15 cellular contexts compared by ENCODE assay signal in the genomic region with DNA sequence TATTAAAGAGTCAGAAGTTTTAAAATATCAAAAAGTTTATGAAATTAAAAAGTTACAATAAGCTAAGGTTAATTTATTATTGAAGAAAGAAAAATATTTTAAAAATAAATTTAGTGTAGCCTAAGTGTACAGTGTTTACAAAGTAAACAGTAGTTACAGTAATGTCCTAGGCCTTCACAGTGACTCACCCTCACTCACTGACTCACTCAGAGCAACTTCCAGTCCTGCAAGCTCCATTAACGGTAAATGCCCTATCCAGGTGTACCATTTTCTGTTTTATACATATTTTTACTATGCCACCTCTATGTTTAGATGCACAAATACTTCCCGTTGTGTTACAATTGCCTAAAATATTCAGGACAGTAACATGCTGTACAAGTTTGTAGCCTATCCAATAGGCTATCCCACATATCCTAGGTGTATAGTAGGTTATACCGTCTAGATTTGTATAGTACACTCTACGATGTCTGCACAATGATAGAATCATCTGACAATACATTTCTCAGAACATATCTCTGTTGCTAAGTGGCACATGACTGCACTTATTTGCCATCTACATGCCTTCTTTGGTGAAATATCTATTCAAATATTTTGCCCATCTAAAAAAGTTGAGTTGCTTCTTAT.
DNase-seq lines count a peak whose midpoint lies in the region; ATAC-seq and TF ChIP-seq lines count a peak whose summit lies in the region.
"Had no signal": no experiment of that assay in that cellular context is flagged by ENCODE, and none has a peak within 500 bp of the region (broad histone marks: within the 10 kb centered on the region; RNA-seq: fewer than 3 reads in every experiment).

No MANE protein-coding gene starts in this region.

- no peak overlapping the region for H2BK12ac ChIP-seq in trophoblast cell (ENCODE audit: low read length)

- H4K12ac ChIP-seq in trophoblast cell (ENCODE audit: low read depth, low read length), result no peak overlapping the region

- H3K9ac ChIP-seq in trophoblast cell (ENCODE audit: low read length), result no peak overlapping the region

- H2BK120ac ChIP-seq in trophoblast cell (ENCODE audit: insufficient read depth, low read length, poor library complexity), result no peak overlapping the region

- no peak overlapping the region for H4K91ac ChIP-seq in trophoblast cell (ENCODE audit: low read depth, low read length)

- no peak overlapping the region for H3K4me3 ChIP-seq in trophoblast cell (ENCODE audit: low read depth, low read length)
- H3K4me3 ChIP-seq in CD8-positive, alpha-beta memory T cell (ENCODE audit: low read length), result no peak overlapping the region

- no peaks in the 10 kb centered on the region for H3K79me1 ChIP-seq in trophoblast cell (ENCODE audit: low read length)

- no peak overlapping the region for H2AK5ac ChIP-seq in trophoblast cell (ENCODE audit: low read length)

- H4K8ac ChIP-seq in trophoblast cell (ENCODE audit: low read depth, low read length), result no peak overlapping the region

- DNase-seq in H4 (ENCODE audit: low spot score) (peak; percentile 50), fibroblast of gingiva (ENCODE audit: low read depth) (peak; percentile 24), trophoblast cell (peak; percentile 17 to 57), NCI-H2029 treated with DMSO at 0.1 percent for 48 hours (lab: John Stamatoyannopoulos, UW) (no peak), posterior cingulate gyrus (no peak), NCI-H69 (lab: John Stamatoyannopoulos, UW) (no peak)
- DNase-seq in CD8-positive, alpha-beta memory T cell, result no peak
- DNase-seq: activated B cell treated with CpG ODN at 0.5 μM for 24 hours; activated T-cell treated with anti-CD3 and anti-CD28 coated beads, Interleukin-2, amount 50 U/mL, for 1 hour; aorta; COR-L47; naive thymus-derived CD8-positive, alpha-beta T cell; NCI-H510A treated with DMSO at 0.1 percent for 48 hours; right cardiac atrium had no signal

- no peak overlapping the region for H2AFZ ChIP-seq in trophoblast cell (ENCODE audit: insufficient read depth, low read length, poor library complexity)

- POLR2A ChIA-PET in CD8-positive, alpha-beta memory T cell (lab: Charles Lee), result no interaction called here

- no peak overlapping the region for H3K27ac ChIP-seq in trophoblast cell (ENCODE audit: low read depth, low read length)
- no peak overlapping the region for H3K27ac ChIP-seq in CD8-positive, alpha-beta memory T cell (ENCODE audit: low read depth, low read length)

- peaks cover 4% of the 10 kb centered on the region for H3K9me3 ChIP-seq in trophoblast cell (ENCODE audit: insufficient read depth, low read depth, low read length)
- no peaks in the 10 kb centered on the region for H3K9me3 ChIP-seq in CD8-positive, alpha-beta memory T cell (ENCODE audit: low read length)

- H3K27me3 ChIP-seq in trophoblast cell (ENCODE audit: insufficient read depth, low read length), result no peaks in the 10 kb centered on the region
- H3K27me3 ChIP-seq in CD8-positive, alpha-beta memory T cell (ENCODE audit: insufficient read depth, low read length, poor library complexity, severe bottlenecking), result no peaks in the 10 kb centered on the region

- CTCF ChIA-PET in CD8-positive, alpha-beta memory T cell (lab: Charles Lee), result interaction anchor here (1.4 kb wide), 2 partner anchors 10 to 106 kb away, joined by 3 to 4 read pairs; no protein-coding TSS in a partner anchor

- peak; percentile 87 for ATAC-seq in SK-N-SH treated with all-trans-retinoic acid at 6 μM for 48 hours
- ATAC-seq: naive thymus-derived CD8-positive, alpha-beta T cell; right cardiac atrium had no signal

- no peaks in the 10 kb centered on the region for H3K4me1 Mint-ChIP-seq in CD8-positive, alpha-beta memory T cell
- H3K4me1 Mint-ChIP-seq: activated B cell treated with CpG ODN at 0.5 μM for 24 hours; naive thymus-derived CD8-positive, alpha-beta T cell had no signal

- no peak overlapping the region for H2BK5ac ChIP-seq in trophoblast cell (ENCODE audit: low read depth, low read length, poor library complexity)

- no peak overlapping the region for H3K27ac Mint-ChIP-seq in CD8-positive, alpha-beta memory T cell
- H3K27ac Mint-ChIP-seq: activated B cell treated with CpG ODN at 0.5 μM for 24 hours; naive thymus-derived CD8-positive, alpha-beta T cell had no signal

- WGBS in trophoblast cell (ENCODE audit: extremely low coverage, insufficient coverage, insufficient read length), result no CpG with 5 or more reads among the region's 4 CpGs

- H3K4me3 Mint-ChIP-seq in CD8-positive, alpha-beta memory T cell, result no peak overlapping the region
- H3K4me3 Mint-ChIP-seq: activated B cell treated with CpG ODN at 0.5 μM for 24 hours; naive thymus-derived CD8-positive, alpha-beta T cell had no signal

- H3K23ac ChIP-seq in trophoblast cell (ENCODE audit: low read length), result no peak overlapping the region

- H3K79me2 ChIP-seq in trophoblast cell (ENCODE audit: control insufficient read depth, insufficient read depth, low read length, poor library complexity), result no peaks in the 10 kb centered on the region

- no peak overlapping the region for H3K18ac ChIP-seq in trophoblast cell (ENCODE audit: low read length)

- no peak overlapping the region for H3K4me2 ChIP-seq in trophoblast cell (ENCODE audit: low read length)

- H3K4ac ChIP-seq in trophoblast cell (ENCODE audit: low read depth, low read length), result no peak overlapping the region

- H3K9me3 Mint-ChIP-seq in CD8-positive, alpha-beta memory T cell, result peaks cover 0 to 3% (median 0%) of the 10 kb centered on the region in 5 donors

- intact Hi-C loops in posterior cingulate gyrus (cut with DNase I), result no loop called here

- no peak overlapping the region for H3K14ac ChIP-seq in trophoblast cell (ENCODE audit: low read length)

- no peaks in the 10 kb centered on the region for H3K4me1 ChIP-seq in trophoblast cell (ENCODE audit: control insufficient read depth in 1 of 2, insufficient read depth in 2 of 2, low read length in 2 of 2)
- no peaks in the 10 kb centered on the region for H3K4me1 ChIP-seq in CD8-positive, alpha-beta memory T cell (ENCODE audit: insufficient read depth, low read length)

- no peaks in the 10 kb centered on the region for H3K36me3 ChIP-seq in trophoblast cell (ENCODE audit: control insufficient read depth in 1 of 2, insufficient read depth in 2 of 2, low read length in 2 of 2)
- H3K36me3 ChIP-seq in CD8-positive, alpha-beta memory T cell (ENCODE audit: insufficient read depth, low read length), result no peaks in the 10 kb centered on the region

- H3K27me3 Mint-ChIP-seq in CD8-positive, alpha-beta memory T cell, result no peaks in the 10 kb centered on the region
- H3K27me3 Mint-ChIP-seq: activated B cell treated with CpG ODN at 0.5 μM for 24 hours; naive thymus-derived CD8-positive, alpha-beta T cell had no signal

- H3K36me3 Mint-ChIP-seq in CD8-positive, alpha-beta memory T cell, result no peaks in the 10 kb centered on the region
- H3K36me3 Mint-ChIP-seq: naive thymus-derived CD8-positive, alpha-beta T cell had no signal

TF ChIP-seq in SK-N-SH treated with all-trans-retinoic acid at 6 μM for 48 hours, 23 proteins besides CTCF, POLR2A, EP300 and RAD21:
- no peak for TF ChIP-seq CSDC2 (CRISPR knock-in tag; IDR thresholded peaks at IDR 0.05)
- no peak for TF ChIP-seq PPARA (CRISPR knock-in tag; IDR thresholded peaks at IDR 0.05; ENCODE audit: borderline replicate concordance)
- TF ChIP-seq ZNF565 (CRISPR knock-in tag; conservative IDR thresholded peaks at IDR 0.05; ENCODE audit: low read depth), result no peak
- TF ChIP-seq ARNTL (CRISPR knock-in tag; IDR thresholded peaks at IDR 0.05; ENCODE audit: borderline replicate concordance, low read depth), result no peak
- no peak for TF ChIP-seq OSR1 (CRISPR knock-in tag; IDR thresholded peaks at IDR 0.05)
- no peak for TF ChIP-seq ISL1 (CRISPR knock-in tag; IDR thresholded peaks at IDR 0.05)
- TF ChIP-seq ZNF70 (CRISPR knock-in tag; IDR thresholded peaks at IDR 0.05), result no peak
- no peak for TF ChIP-seq ZFP3 (CRISPR knock-in tag; IDR thresholded peaks at IDR 0.05)
- TF ChIP-seq BACH2 (CRISPR knock-in tag; IDR thresholded peaks at IDR 0.05; ENCODE audit: borderline replicate concordance), result no peak
- TF ChIP-seq ZFP30 (CRISPR knock-in tag; IDR thresholded peaks at IDR 0.05), result no peak
- TF ChIP-seq SNAI2 (CRISPR knock-in tag; IDR thresholded peaks at IDR 0.05), result no peak
- TF ChIP-seq, protein P1, sequence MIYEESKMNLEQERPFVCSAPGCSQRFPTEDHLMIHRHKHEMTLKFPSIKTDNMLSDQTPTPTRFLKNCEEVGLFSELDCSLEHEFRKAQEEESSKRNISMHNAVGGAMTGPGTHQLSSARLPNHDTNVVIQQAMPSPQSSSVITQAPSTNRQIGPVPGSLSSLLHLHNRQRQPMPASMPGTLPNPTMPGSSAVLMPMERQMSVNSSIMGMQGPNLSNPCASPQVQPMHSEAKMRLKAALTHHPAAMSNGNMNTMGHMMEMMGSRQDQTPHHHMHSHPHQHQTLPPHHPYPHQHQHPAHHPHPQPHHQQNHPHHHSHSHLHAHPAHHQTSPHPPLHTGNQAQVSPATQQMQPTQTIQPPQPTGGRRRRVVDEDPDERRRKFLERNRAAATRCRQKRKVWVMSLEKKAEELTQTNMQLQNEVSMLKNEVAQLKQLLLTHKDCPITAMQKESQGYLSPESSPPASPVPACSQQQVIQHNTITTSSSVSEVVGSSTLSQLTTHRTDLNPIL (CRISPR knock-in tag; IDR thresholded peaks at IDR 0.05; ENCODE audit: low read depth), result no peak
- no peak for TF ChIP-seq ESRRG (CRISPR knock-in tag; IDR thresholded peaks at IDR 0.05)
- TF ChIP-seq GLIS3 (CRISPR knock-in tag; IDR thresholded peaks at IDR 0.05), result no peak
- TF ChIP-seq TOX (CRISPR knock-in tag; IDR thresholded peaks at IDR 0.05; ENCODE audit: borderline replicate concordance), result no peak
- TF ChIP-seq, protein P2, sequence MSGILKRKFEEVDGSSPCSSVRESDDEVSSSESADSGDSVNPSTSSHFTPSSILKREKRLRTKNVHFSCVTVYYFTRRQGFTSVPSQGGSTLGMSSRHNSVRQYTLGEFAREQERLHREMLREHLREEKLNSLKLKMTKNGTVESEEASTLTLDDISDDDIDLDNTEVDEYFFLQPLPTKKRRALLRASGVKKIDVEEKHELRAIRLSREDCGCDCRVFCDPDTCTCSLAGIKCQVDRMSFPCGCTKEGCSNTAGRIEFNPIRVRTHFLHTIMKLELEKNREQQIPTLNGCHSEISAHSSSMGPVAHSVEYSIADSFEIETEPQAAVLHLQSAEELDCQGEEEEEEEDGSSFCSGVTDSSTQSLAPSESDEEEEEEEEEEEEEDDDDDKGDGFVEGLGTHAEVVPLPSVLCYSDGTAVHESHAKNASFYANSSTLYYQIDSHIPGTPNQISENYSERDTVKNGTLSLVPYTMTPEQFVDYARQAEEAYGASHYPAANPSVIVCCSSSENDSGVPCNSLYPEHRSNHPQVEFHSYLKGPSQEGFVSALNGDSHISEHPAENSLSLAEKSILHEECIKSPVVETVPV (CRISPR knock-in tag; IDR thresholded peaks at IDR 0.05), result no peak

Comparison
In these comparisons a context has a peak if more than half of its experiments do, and no peak if none do; other contexts are left out.
1. DNase-seq: peak in H4 (single experiment), fibroblast of gingiva (single experiment) and trophoblast cell (2 of 2); none in NCI-H2029 treated with DMSO at 0.1 percent for 48 hours (single experiment), CD8-positive, alpha-beta memory T cell (0 of 5), posterior cingulate gyrus (0 of 10) and NCI-H69 (single experiment).